8 cellular contexts compared by ENCODE assay signal in genomic region chr15:40928351-40928974, GRCh38. TPM values are rescaled to one million over a fixed set of nuclear protein-coding genes. Genes with fewer than 3 reads are reported as not detected.
DNase-seq lines count a peak whose midpoint lies in the region; ATAC-seq and TF ChIP-seq lines count a peak whose summit lies in the region.

No MANE protein-coding gene starts in this region.

- no peak overlapping the region; the same call in 1 of the 2 replicates for H3K9ac ChIP-seq in MM.1S (ENCODE audit: low read length)

- H3K79me2 ChIP-seq in MM.1S (ENCODE audit: low read length) = no peaks in the 10 kb centered on the region

- H3K9me3 ChIP-seq in CD4-positive, alpha-beta memory T cell (ENCODE audit: control insufficient read depth in 1 of 2, low read length in 2 of 2) = no peaks in the 10 kb centered on the region
- H3K9me3 ChIP-seq in MM.1S (replicated peaks; ENCODE audit: insufficient read depth, low read length) (no peaks in the 10 kb centered on the region), thyroid gland (no peaks in the 10 kb centered on the region)

- H3K27ac ChIP-seq in CD4-positive, alpha-beta memory T cell (ENCODE audit: low read depth, low read length) = no peak overlapping the region
- H3K27ac ChIP-seq in MM.1S (ENCODE audit: low read length) (no peak overlapping the region), thyroid gland (no peak overlapping the region)

- H3K4me1 Mint-ChIP-seq in CD4-positive, alpha-beta memory T cell = peaks cover 23 to 59% (median 34%) of the 10 kb centered on the region in 4 donors
- H3K4me1 Mint-ChIP-seq in activated T-helper 1 cell treated with anti-CD3 and anti-CD28 coated beads, Interleukin-12 subunit alpha, Interleukin-12 subunit beta, Interleukin-2, Interleukin-4 antibody, amounts not matched to agents 30 ng/mL and 10 ng/mL and 1 ng/mL, durations not matched to agents 14 hours and 24 hours and 36 hours (ENCODE audit: low read depth) = peaks cover 45% of the 10 kb centered on the region

- peak overlapping the region; percentile 100 for H3K4me2 ChIP-seq in MM.1S (ENCODE audit: low read depth, low read length)

- no peaks in the 10 kb centered on the region for H4K20me1 ChIP-seq in MM.1S (ENCODE audit: insufficient read depth, low read length)

- peak overlapping the region; percentile 42 to 57 for H3K4me3 ChIP-seq in CD4-positive, alpha-beta memory T cell (ENCODE audit: low read length in 2 of 2)
- H3K4me3 ChIP-seq in MM.1S (ENCODE audit: low read length) (peak overlapping the region; percentile 76), kidney epithelial cell (ENCODE audit: low read depth, low read length) (peak overlapping the region; percentile 25), thyroid gland (replicated peaks in 1 of 3) (peak overlapping the region in 2 of 3 donors; percentile 4 to 45)

- H3K4me3 Mint-ChIP-seq in CD4-positive, alpha-beta memory T cell = peak overlapping the region; percentile 77 to 92 (median 84)
- peak overlapping the region; percentile 74 for H3K4me3 Mint-ChIP-seq in activated T-helper 1 cell treated with anti-CD3 and anti-CD28 coated beads, Interleukin-12 subunit alpha, Interleukin-12 subunit beta, Interleukin-2, Interleukin-4 antibody, amounts not matched to agents 30 ng/mL and 10 ng/mL and 1 ng/mL, durations not matched to agents 14 hours and 24 hours and 36 hours

- H3K27me3 Mint-ChIP-seq in CD4-positive, alpha-beta memory T cell = peaks cover 46 to 52% of the 10 kb centered on the region in 2 donors
- H3K27me3 Mint-ChIP-seq in activated T-helper 1 cell treated with anti-CD3 and anti-CD28 coated beads, Interleukin-12 subunit alpha, Interleukin-12 subunit beta, Interleukin-2, Interleukin-4 antibody, amounts not matched to agents 30 ng/mL and 10 ng/mL and 1 ng/mL, durations not matched to agents 14 hours and 24 hours and 36 hours (ENCODE audit: insufficient read depth) = peaks cover 67% of the 10 kb centered on the region

- no peaks in the 10 kb centered on the region for H3K36me3 Mint-ChIP-seq in CD4-positive, alpha-beta memory T cell
- no peaks in the 10 kb centered on the region for H3K36me3 Mint-ChIP-seq in activated T-helper 1 cell treated with anti-CD3 and anti-CD28 coated beads, Interleukin-12 subunit alpha, Interleukin-12 subunit beta, Interleukin-2, Interleukin-4 antibody, amounts not matched to agents 30 ng/mL and 10 ng/mL and 1 ng/mL, durations not matched to agents 14 hours and 24 hours and 36 hours (ENCODE audit: low read depth)

- no peak for TF ChIP-seq POLR2A in thyroid gland (IDR thresholded peaks at IDR 0.05)

- H3K9me2 ChIP-seq in MM.1S (replicated peaks; ENCODE audit: insufficient read depth, low read length) = no peaks in the 10 kb centered on the region

- peaks cover 0 to under 1% (median 0%) of the 10 kb centered on the region in 8 donors for H3K9me3 Mint-ChIP-seq in CD4-positive, alpha-beta memory T cell
- no peaks in the 10 kb centered on the region for H3K9me3 Mint-ChIP-seq in activated T-helper 1 cell treated with anti-CD3 and anti-CD28 coated beads, Interleukin-12 subunit alpha, Interleukin-12 subunit beta, Interleukin-2, Interleukin-4 antibody, amounts not matched to agents 30 ng/mL and 10 ng/mL and 1 ng/mL, durations not matched to agents 14 hours and 24 hours and 36 hours

- peak overlapping the region; percentile 89 for H2AFZ ChIP-seq in MM.1S (ENCODE audit: low read length)

- H3F3A ChIP-seq in MM.1S (ENCODE audit: insufficient read depth, low read length) = peaks cover 8% of the 10 kb centered on the region

- CTCF ChIA-PET in CD4-positive, alpha-beta memory T cell (lab: Charles Lee; ENCODE audit: partially characterized antibody) = interaction anchor here (0.9 to 6.5 kb wide), 4 partner anchors 13 to 26 kb away, joined by 3 to 54 read pairs (median 4); no protein-coding TSS in a partner anchor

- H3K4me1 ChIP-seq in CD4-positive, alpha-beta memory T cell (ENCODE audit: insufficient read depth, low read length) = peaks cover 52% of the 10 kb centered on the region
- 0 out of 2 replicates have a peak, but pooled peaks cover 8% of the 10 kb centered on the region for H3K4me1 ChIP-seq in MM.1S (ENCODE audit: low read length)
- H3K4me1 ChIP-seq in thyroid gland = peaks cover 51 to 58% of the 10 kb centered on the region in 2 donors

- 1 to 2% methylated on average over 11 to 33 of the region's 34 CpGs for WGBS in thyroid gland, 2 donors

- TF ChIP-seq CTCF in MM.1S (IDR thresholded peaks at IDR 0.05; ENCODE audit: low read length) (no peak), kidney epithelial cell (IDR thresholded peaks at IDR 0.05; ENCODE audit: insufficient read depth, low read length, poor library complexity, severe bottlenecking) (no peak), thyroid gland (IDR thresholded peaks at IDR 0.05) (no peak)

- peak overlapping the region in 1 of 7 donors; percentile 32 for H3K27ac Mint-ChIP-seq in CD4-positive, alpha-beta memory T cell
- peak overlapping the region; percentile 65 for H3K27ac Mint-ChIP-seq in activated T-helper 1 cell treated with anti-CD3 and anti-CD28 coated beads, Interleukin-12 subunit alpha, Interleukin-12 subunit beta, Interleukin-2, Interleukin-4 antibody, amounts not matched to agents 30 ng/mL and 10 ng/mL and 1 ng/mL, durations not matched to agents 14 hours and 24 hours and 36 hours

- peaks cover 33% of the 10 kb centered on the region for H3K27me3 ChIP-seq in CD4-positive, alpha-beta memory T cell (ENCODE audit: insufficient read depth, low read length)
- peaks cover 51% of the 10 kb centered on the region for H3K27me3 ChIP-seq in MM.1S (replicated peaks; ENCODE audit: insufficient read depth, low read length)
- peaks cover 89% of the 10 kb centered on the region for H3K27me3 ChIP-seq in kidney epithelial cell (ENCODE audit: control insufficient read depth, insufficient read depth, low read length)
- peaks cover 7% of the 10 kb centered on the region for H3K27me3 ChIP-seq in thyroid gland

- POLR2A ChIA-PET in CD4-positive, alpha-beta memory T cell (lab: Charles Lee; ENCODE audit: partially characterized antibody) = interaction anchor here (0.6 to 4.9 kb wide), 4 partner anchors 8 to 31 kb away, joined by 3 to 27 read pairs (median 4); no protein-coding TSS in a partner anchor

- peak in 2 of 5 donors; percentile 21 to 34 for DNase-seq in CD4-positive, alpha-beta memory T cell
- DNase-seq in MM.1S = peak; percentile 48
- DNase-seq in activated T-helper 1 cell treated with anti-CD3 and anti-CD28 coated beads, Interleukin-12 subunit alpha, Interleukin-12 subunit beta, Interleukin-2, Interleukin-4 antibody, amounts not matched to agents 30 ng/mL and 10 ng/mL and 1 ng/mL, durations not matched to agents 14 hours and 24 hours and 36 hours (ENCODE audit: low spot score) = no peak
- no peak for DNase-seq in kidney epithelial cell (ENCODE audit: low read depth)
- peak in 1 of 2 donors; percentile 37 for DNase-seq in thyroid gland
- no peak for DNase-seq in HCEC 1CT
- DNase-seq in NK-92 treated with Interleukin-12 subunit alpha and Interleukin-12 subunit beta, amount 100 ng/mL, for 24 hours (lab: John Stamatoyannopoulos, UW) = no peak

- H3K36me3 ChIP-seq in CD4-positive, alpha-beta memory T cell (ENCODE audit: insufficient read depth, low read length) = no peaks in the 10 kb centered on the region
- H3K36me3 ChIP-seq in MM.1S (replicated peaks; ENCODE audit: insufficient read depth, low read length) = no peaks in the 10 kb centered on the region
- no peaks in the 10 kb centered on the region for H3K36me3 ChIP-seq in kidney epithelial cell (ENCODE audit: control insufficient read depth, insufficient read depth, low read length)
- H3K36me3 ChIP-seq in thyroid gland = no peaks in the 10 kb centered on the region

- ATAC-seq in GM21367 (IDR thresholded peaks at IDR 0.05; ENCODE audit: unreplicated experiment) = no peak

- intact Hi-C loops in CD4-positive, alpha-beta memory T cell (cut with micrococcal nuclease) = loop anchor here (1.0 to 2.0 kb wide), 2 partner anchors 12 to 22 kb away; no protein-coding TSS in a partner anchor
- intact Hi-C loops in activated T-helper 1 cell treated with anti-CD3 and anti-CD28 coated beads, Interleukin-12 subunit alpha, Interleukin-12 subunit beta, Interleukin-2, Interleukin-4 antibody, amounts not matched to agents 30 ng/mL and 10 ng/mL and 1 ng/mL, durations not matched to agents 14 hours and 24 hours and 36 hours (cut with micrococcal nuclease) = loop anchor here (10.0 kb wide), 1 partner anchor 566 kb away; the partner anchor contains the start of gene ITPKA
- intact Hi-C loops in thyroid gland (cut with DNase I) = no loop called here

RNA-seq across cellular contexts. Expression of gene DLL4, which starts 0.7 kb away (rescaled TPM):
- total RNA-seq in CD4-positive, alpha-beta memory T cell = not detected
- not detected for polyA plus RNA-seq in CD4-positive, alpha-beta memory T cell
- 0.29 and 0.36 TPM in 2 replicates for total RNA-seq in activated T-helper 1 cell treated with anti-CD3 and anti-CD28 coated beads, Interleukin-12 subunit alpha, Interleukin-12 subunit beta, Interleukin-2, Interleukin-4 antibody, amounts not matched to agents 30 ng/mL and 10 ng/mL and 1 ng/mL, durations not matched to agents 14 hours and 24 hours and 36 hours
- total RNA-seq in kidney epithelial cell (0.50 and 0.82 TPM in 2 replicates), thyroid gland (10 to 100 TPM in 3 of 4 donors, 1 to 10 TPM in 1; 6.8 to 27.1 (median 10.8) TPM)

RNA-seq across cellular contexts. Expression of gene CHAC1, which starts 24.8 kb away (rescaled TPM):
- total RNA-seq in CD4-positive, alpha-beta memory T cell = 1 to 10 TPM; 1.2 TPM
- under 1 TPM; 0.24 to 0.43 TPM for polyA plus RNA-seq in CD4-positive, alpha-beta memory T cell
- 11.7 and 12.4 TPM in 2 replicates for total RNA-seq in activated T-helper 1 cell treated with anti-CD3 and anti-CD28 coated beads, Interleukin-12 subunit alpha, Interleukin-12 subunit beta, Interleukin-2, Interleukin-4 antibody, amounts not matched to agents 30 ng/mL and 10 ng/mL and 1 ng/mL, durations not matched to agents 14 hours and 24 hours and 36 hours
- total RNA-seq in kidney epithelial cell = 84.4 and 86.3 TPM in 2 replicates
- 1 to 10 TPM; 1.1 to 3.1 (median 1.8) TPM for total RNA-seq in thyroid gland

RNA-seq across cellular contexts. Expression of gene VPS18, which starts 34.2 kb away (rescaled TPM):
- total RNA-seq in CD4-positive, alpha-beta memory T cell = 10 to 100 TPM; 18.4 to 20.3 TPM
- 10 to 100 TPM; 14.6 to 21.6 TPM for polyA plus RNA-seq in CD4-positive, alpha-beta memory T cell
- total RNA-seq in activated T-helper 1 cell treated with anti-CD3 and anti-CD28 coated beads, Interleukin-12 subunit alpha, Interleukin-12 subunit beta, Interleukin-2, Interleukin-4 antibody, amounts not matched to agents 30 ng/mL and 10 ng/mL and 1 ng/mL, durations not matched to agents 14 hours and 24 hours and 36 hours = 15.0 and 16.7 TPM in 2 replicates
- total RNA-seq in kidney epithelial cell = 66.0 and 69.4 TPM in 2 replicates
- total RNA-seq in thyroid gland = 10 to 100 TPM; 29.2 to 43.6 (median 37.2) TPM

RNA-seq across cellular contexts. Expression of gene RHOV, which starts 54.4 kb away (rescaled TPM):
- total RNA-seq in CD4-positive, alpha-beta memory T cell = not detected
- polyA plus RNA-seq in CD4-positive, alpha-beta memory T cell = not detected
- total RNA-seq in activated T-helper 1 cell treated with anti-CD3 and anti-CD28 coated beads, Interleukin-12 subunit alpha, Interleukin-12 subunit beta, Interleukin-2, Interleukin-4 antibody, amounts not matched to agents 30 ng/mL and 10 ng/mL and 1 ng/mL, durations not matched to agents 14 hours and 24 hours and 36 hours = 1.3 and 1.6 TPM in 2 replicates
- total RNA-seq in kidney epithelial cell = 2.0 and 3.6 TPM in 2 replicates
- total RNA-seq in thyroid gland = under 1 TPM in 1 of 4 donors, not detected in 3; 0.29 TPM

Comparison
In these comparisons a context has a peak if more than half of its experiments do, and no peak if none do; other contexts are left out.
1. H3K4me3 ChIP-seq: peak in every context shown above with its lines; median percentile 76 in MM.1S; 50 in CD4-positive, alpha-beta memory T cell; 25 in kidney epithelial cell; 24 in thyroid gland.